Comparison of ENCODE assay signal across 1 cellular context in the genomic region with DNA sequence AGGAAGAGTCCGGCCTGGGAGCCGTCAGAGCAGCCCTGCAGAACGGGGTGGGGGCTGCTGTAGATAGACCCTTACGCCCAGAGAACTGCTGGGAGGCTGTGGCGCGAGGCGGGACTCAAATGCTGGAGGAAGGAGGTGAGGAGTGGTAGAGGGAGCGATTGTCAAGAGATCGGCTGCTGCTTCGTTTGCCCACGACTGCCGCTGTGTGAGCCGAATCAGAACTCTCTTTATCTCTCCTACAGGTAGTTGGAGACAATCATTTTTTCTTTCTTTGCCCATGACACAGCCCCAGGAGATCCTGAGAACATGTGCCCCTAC.
TF ChIP-seq lines count a peak whose summit lies in the region.

No MANE protein-coding gene starts in this region.

TF ChIP-seq in HCT116, 20 proteins besides CTCF, POLR2A, EP300 and RAD21:
- TF ChIP-seq ZFX (IDR thresholded peaks at IDR 0.05): peak; percentile 41; the same call in 1 of the 2 replicates
- no peak for TF ChIP-seq EGR1 (IDR thresholded peaks at IDR 0.05; ENCODE audit: low read depth)
